In genomic region chr10:119167041-119167440, GRCh38 we compare ENCODE assay signal across 14 cellular contexts. TPM values are rescaled to one million over a fixed set of nuclear protein-coding genes. Genes with fewer than 3 reads are reported as not detected.
DNase-seq lines count a peak whose midpoint lies in the region; ATAC-seq and TF ChIP-seq lines count a peak whose summit lies in the region.
"Had no signal": no experiment of that assay in that cellular context is flagged by ENCODE, and none has a peak within 500 bp of the region (broad histone marks: within the 10 kb centered on the region; RNA-seq: fewer than 3 reads in every experiment).

No MANE protein-coding gene starts in this region.

- H3K27me3 ChIP-seq in CD4-positive, alpha-beta T cell (ENCODE audit: control insufficient read depth, insufficient read depth, low read length), result no peaks in the 10 kb centered on the region
- no peaks in the 10 kb centered on the region for H3K27me3 ChIP-seq in GM23338 (ENCODE audit: insufficient read depth)
- H3K27me3 ChIP-seq in neural progenitor cell, result no peaks in the 10 kb centered on the region
- H3K27me3 ChIP-seq: colonic mucosa had no signal

- H3K4me2 ChIP-seq in GM23338 (no peak overlapping the region), neural progenitor cell (no peak overlapping the region)
- H3K4me2 ChIP-seq: SK-N-SH had no signal

- peak overlapping the region; percentile 90 for H3K27ac Mint-ChIP-seq in CD4-positive, alpha-beta T cell
- H3K27ac Mint-ChIP-seq in GM23338 (no peak overlapping the region), brain (peak overlapping the region; percentile 27 to 95 (median 87)), neural progenitor cell (peak overlapping the region; percentile 44)

- no peak overlapping the region for H3K4me3 ChIP-seq in GM23338
- H3K4me3 ChIP-seq in neural progenitor cell, result peak overlapping the region; percentile 72
- H3K4me3 ChIP-seq: colonic mucosa had no signal

- H3K79me2 ChIP-seq in GM23338 (replicated peaks; ENCODE audit: insufficient read depth) (peaks cover 4% of the 10 kb centered on the region), neural progenitor cell (ENCODE audit: low read depth) (no peaks in the 10 kb centered on the region)

- no peak for ATAC-seq in CD4-positive, alpha-beta T cell (ENCODE audit: poor library complexity)
- ATAC-seq in GM23338, result no peak
- ATAC-seq in GM21723 (IDR thresholded peaks at IDR 0.05; ENCODE audit: unreplicated experiment), result no peak
- ATAC-seq in HG03108 (IDR thresholded peaks at IDR 0.05; ENCODE audit: unreplicated experiment), result no peak

- no peak for DNase-seq in CD4-positive, alpha-beta T cell
- no peak for DNase-seq in GM23338 (ENCODE audit: low spot score)
- DNase-seq in neural progenitor cell (ENCODE audit: low spot score), result no peak
- DNase-seq in NK-92 (lab: John Stamatoyannopoulos, UW; ENCODE audit: unreplicated experiment), result no peak
- no peak for DNase-seq in medulla oblongata (ENCODE audit: extremely low spot score)
- DNase-seq: activated B cell treated with CpG ODN at 0.5 μM for 24 hours, colonic mucosa, DMS 273 treated with DMSO at 0.1 percent for 48 hours, NCI-H1105, NCI-H226, SK-N-SH had no signal

- H3K4me1 Mint-ChIP-seq in CD4-positive, alpha-beta T cell (ENCODE audit: low read depth), result peaks cover 46% of the 10 kb centered on the region
- peaks cover 11% of the 10 kb centered on the region for H3K4me1 Mint-ChIP-seq in GM23338
- H3K4me1 Mint-ChIP-seq in brain, result peaks cover 35% of the 10 kb centered on the region
- peaks cover 19% of the 10 kb centered on the region for H3K4me1 Mint-ChIP-seq in neural progenitor cell

- H3K27me3 Mint-ChIP-seq in CD4-positive, alpha-beta T cell, result no peaks in the 10 kb centered on the region
- H3K27me3 Mint-ChIP-seq in GM23338 (ENCODE audit: insufficient read depth, low read depth, poor library complexity) (peaks cover 9% of the 10 kb centered on the region), brain (peaks cover 6% of the 10 kb centered on the region), neural progenitor cell (ENCODE audit: insufficient read depth, low read depth) (peaks cover 2% of the 10 kb centered on the region)
- H3K27me3 Mint-ChIP-seq: activated B cell treated with CpG ODN at 0.5 μM for 24 hours had no signal

- no peak overlapping the region for H3K9ac ChIP-seq in neural progenitor cell
- H3K9ac ChIP-seq: SK-N-SH had no signal

- no peak for TF ChIP-seq CTCF in CD4-positive, alpha-beta T cell (IDR thresholded peaks at IDR 0.05)
- TF ChIP-seq CTCF in GM23338 (conservative IDR thresholded peaks at IDR 0.05; ENCODE audit: low read depth in 2 of 2), result no peak
- no peak for TF ChIP-seq CTCF in brain (conservative IDR thresholded peaks at IDR 0.05)
- no peak for TF ChIP-seq CTCF in neural progenitor cell (IDR thresholded peaks at IDR 0.05)

- H3K27ac ChIP-seq in CD4-positive, alpha-beta T cell (ENCODE audit: low read depth, low read length), result no peak overlapping the region
- no peak overlapping the region for H3K27ac ChIP-seq in GM23338 (ENCODE audit: low read depth)
- peak overlapping the region; percentile 73 for H3K27ac ChIP-seq in neural progenitor cell

- H3K9me2 ChIP-seq in GM23338 (ENCODE audit: insufficient read depth), result no peaks in the 10 kb centered on the region
- H3K9me2 ChIP-seq: SK-N-SH had no signal

- no peak overlapping the region for H2AFZ ChIP-seq in GM23338
- no peak overlapping the region for H2AFZ ChIP-seq in neural progenitor cell (replicated peaks)

- no peaks in the 10 kb centered on the region for H3K9me3 Mint-ChIP-seq in CD4-positive, alpha-beta T cell
- H3K9me3 Mint-ChIP-seq in GM23338, result no peaks in the 10 kb centered on the region
- no peaks in the 10 kb centered on the region for H3K9me3 Mint-ChIP-seq in brain
- no peaks in the 10 kb centered on the region for H3K9me3 Mint-ChIP-seq in neural progenitor cell
- H3K9me3 Mint-ChIP-seq: activated B cell treated with CpG ODN at 0.5 μM for 24 hours had no signal

- CTCF ChIA-PET in CD4-positive, alpha-beta T cell (lab: Charles Lee), result no interaction called here

- H3F3A ChIP-seq in GM23338 (replicated peaks; ENCODE audit: low read depth) (peaks cover 20% of the 10 kb centered on the region; the same call in 1 of the 2 replicates), neural progenitor cell (ENCODE audit: low read depth) (peaks cover 45% of the 10 kb centered on the region)

- peaks cover 14% of the 10 kb centered on the region for H4K20me1 ChIP-seq in GM23338 (replicated peaks; ENCODE audit: insufficient read depth)
- peaks cover 8% of the 10 kb centered on the region for H4K20me1 ChIP-seq in neural progenitor cell (ENCODE audit: low read depth)

- intact Hi-C loops in CD4-positive, alpha-beta T cell (cut with DNase I, micrococcal nuclease), result loop anchor here (5.0 to 10.0 kb wide), 2 partner anchors 412 to 705 kb away; partner anchors contain the start of genes CACUL1 (in 2 of the 2) and MCMBP (in 1 of the 2)

- peaks cover 13% of the 10 kb centered on the region for H3K4me1 ChIP-seq in GM23338 (ENCODE audit: insufficient read depth)
- peaks cover 19% of the 10 kb centered on the region for H3K4me1 ChIP-seq in neural progenitor cell
- H3K4me1 ChIP-seq: colonic mucosa had no signal

- H3K9me3 ChIP-seq in CD4-positive, alpha-beta T cell (ENCODE audit: control insufficient read depth, low read length), result no peaks in the 10 kb centered on the region
- H3K9me3 ChIP-seq in neural progenitor cell (ENCODE audit: low read depth), result no peaks in the 10 kb centered on the region
- H3K9me3 ChIP-seq: colonic mucosa, SK-N-SH had no signal

- H3K36me3 ChIP-seq in GM23338 (ENCODE audit: insufficient read depth) (peaks cover 42% of the 10 kb centered on the region), neural progenitor cell (peaks cover 7% of the 10 kb centered on the region)

- H3K36me3 Mint-ChIP-seq in CD4-positive, alpha-beta T cell (ENCODE audit: low read depth), result peaks cover 64% of the 10 kb centered on the region
- peaks cover 60% of the 10 kb centered on the region for H3K36me3 Mint-ChIP-seq in GM23338 (ENCODE audit: low read depth)
- peaks cover 38% of the 10 kb centered on the region for H3K36me3 Mint-ChIP-seq in brain
- H3K36me3 Mint-ChIP-seq in neural progenitor cell, result peaks cover 18% of the 10 kb centered on the region

- POLR2A ChIA-PET in CD4-positive, alpha-beta T cell (lab: Charles Lee), result interaction anchor here (0.6 kb wide), 1 partner anchor 45 kb away, joined by 3 read pairs; no protein-coding TSS in a partner anchor

- peak overlapping the region; percentile 94 for H3K4me3 Mint-ChIP-seq in CD4-positive, alpha-beta T cell
- H3K4me3 Mint-ChIP-seq in GM23338 (peak overlapping the region; percentile 88; the same call in 1 of the 3 replicates), brain (peak overlapping the region; percentile 88 to 92 (median 90)), neural progenitor cell (peak overlapping the region; percentile 91)

RNA-seq across cellular contexts. Expression of gene SFXN4, which starts 1.5 kb away (rescaled TPM):
- 1 to 10 TPM; 7.1 to 7.8 TPM for total RNA-seq in CD4-positive, alpha-beta T cell
- total RNA-seq in GM23338 (2014; rRNA removed; shearing (Covaris generic)), result 22.3 and 51.6 TPM in 2 replicates
- polyA plus RNA-seq in GM23338 (2016; fragmentation: Nextera tagmentation; extraction: Ambion mirVana) (18.6 and 20.1 TPM in 2 replicates), brain (ENCODE audit: insufficient read depth, low read depth, low replicate concordance) (18.2 TPM)
- total RNA-seq in neural progenitor cell (ENCODE audit: low replicate concordance), result 13.2 and 16.7 TPM in 2 replicates

RNA-seq across cellular contexts. Expression of gene PRDX3, which starts 11.6 kb away (rescaled TPM):
- total RNA-seq in CD4-positive, alpha-beta T cell, result 1 to 10 TPM; 7.1 to 7.5 TPM
- 285 and 314 TPM in 2 replicates for total RNA-seq in GM23338 (2014; rRNA removed; shearing (Covaris generic))
- polyA plus RNA-seq in GM23338 (2016; fragmentation: Nextera tagmentation; extraction: Ambion mirVana) (262 and 275 TPM in 2 replicates), brain (ENCODE audit: insufficient read depth, low read depth, low replicate concordance) (78.8 TPM)
- total RNA-seq in neural progenitor cell (ENCODE audit: low replicate concordance), result 338 and 405 TPM in 2 replicates

RNA-seq across cellular contexts. Expression of gene GRK5, which starts 40.3 kb away (rescaled TPM):
- 10 to 100 TPM; 19.2 to 20.8 TPM for total RNA-seq in CD4-positive, alpha-beta T cell
- total RNA-seq in GM23338 (2014; rRNA removed; shearing (Covaris generic)), result 0.74 and 2.0 TPM in 2 replicates
- polyA plus RNA-seq in GM23338 (2016; fragmentation: Nextera tagmentation; extraction: Ambion mirVana), result 0.50 and 0.53 TPM in 2 replicates
- 5.4 TPM for polyA plus RNA-seq in brain (ENCODE audit: insufficient read depth, low read depth, low replicate concordance)
- total RNA-seq in neural progenitor cell (ENCODE audit: low replicate concordance), result 4.3 and 6.2 TPM in 2 replicates

Comparison
In these comparisons a context has a peak if more than half of its experiments do, and no peak if none do; other contexts are left out.
1. RNA of gene PRDX3, which starts 11.6 kb away (total RNA-seq): 338 to 405 TPM in neural progenitor cell and 285 to 314 TPM in GM23338; 7.1 to 7.5 TPM in CD4-positive, alpha-beta T cell; every median in the first group is over 10 times any median in the second.
2. Peak in every context shown above with its lines, with median percentiles within 50 percentile points of each other: H3K4me3 Mint-ChIP-seq.